Comparison of ENCODE assay signal across 9 cellular contexts in genomic region chr11:128161994-128162393, GRCh38.
"Had no signal": no experiment of that assay in that cellular context is flagged by ENCODE, and none has a peak within 500 bp of the region (broad histone marks: within the 10 kb centered on the region; RNA-seq: fewer than 3 reads in every experiment).

No MANE protein-coding gene starts in this region.

- H3K9me3 Mint-ChIP-seq: HFFc6 had no signal

- H3K4me3 Mint-ChIP-seq: HFFc6 had no signal

- H3K27ac Mint-ChIP-seq: HFFc6 had no signal

- H3K9me3 ChIP-seq: HAP-1 had no signal

- FAIRE-seq: K562 had no signal

- H3K36me3 ChIP-seq: HAP-1 had no signal

- ATAC-seq: HCT116, K562 had no signal

- DNase-seq: GOT3, H7, HFFc6, IMR-90, KG1 had no signal

- H3K27ac ChIP-seq: HL-60 had no signal

- H3K4me1 ChIP-seq: HAP-1 had no signal

- H3K4me3 ChIP-seq: HAP-1, K562 had no signal
